ENCODE assay signal across 30 cellular contexts in genomic region chr16:87221633-87222032, GRCh38.
"Had no signal": no experiment of that assay in that cellular context is flagged by ENCODE, and none has a peak within 500 bp of the region (broad histone marks: within the 10 kb centered on the region; RNA-seq: fewer than 3 reads in every experiment).

No MANE protein-coding gene starts in this region.

- H3K79me2 ChIP-seq: parathyroid adenoma had no signal

- H3K4me3 Mint-ChIP-seq: naive thymus-derived CD8-positive, alpha-beta T cell; natural killer cell treated with Interleukin-12 subunit alpha and Interleukin-12 subunit beta and Interleukin-15 and Interleukin-18, amount 100 ng/mL, for 72 hours; nephron progenitor cell; neural crest cell; stimulated activated effector memory CD8-positive, alpha-beta T cell treated with anti-CD3 and anti-CD28 coated beads, Interleukin-12 subunit alpha, Interleukin-12 subunit beta, amount 100 ng/mL, for 72 hours; stimulated activated naive B cell treated with anti-CD40 and anti-IgM and Interleukin-4, amounts not matched to agents 10 μg/mL and 1 μg/mL and 100 μg/mL, for 72 hours; stimulated activated naive CD8-positive, alpha-beta T cell treated with anti-CD3 and anti-CD28 coated beads, Interleukin-15, Interleukin-2, amounts not matched to agents 100 ng/mL and 50 ng/mL, for 24 hours had no signal

- H3K4me2 ChIP-seq: smooth muscle cell had no signal

- H3K4me1 Mint-ChIP-seq: naive thymus-derived CD8-positive, alpha-beta T cell; nephron progenitor cell; neural crest cell; stimulated activated effector memory CD8-positive, alpha-beta T cell treated with anti-CD3 and anti-CD28 coated beads, Interleukin-12 subunit alpha, Interleukin-12 subunit beta, amount 100 ng/mL, for 72 hours; stimulated activated naive B cell treated with anti-CD40 and anti-IgM and Interleukin-4, amounts not matched to agents 10 μg/mL and 1 μg/mL and 100 μg/mL, for 72 hours had no signal

- H3K27ac Mint-ChIP-seq: naive thymus-derived CD8-positive, alpha-beta T cell; natural killer cell treated with Interleukin-12 subunit alpha and Interleukin-12 subunit beta and Interleukin-15 and Interleukin-18, amount 100 ng/mL, for 72 hours; nephron progenitor cell; progenitor cell of endocrine pancreas; stimulated activated effector memory CD8-positive, alpha-beta T cell treated with anti-CD3 and anti-CD28 coated beads, Interleukin-12 subunit alpha, Interleukin-12 subunit beta, amount 100 ng/mL, for 72 hours; stimulated activated naive B cell treated with anti-CD40 and anti-IgM and Interleukin-4, amounts not matched to agents 10 μg/mL and 1 μg/mL and 100 μg/mL, for 72 hours; stimulated activated naive CD8-positive, alpha-beta T cell treated with anti-CD3 and anti-CD28 coated beads, Interleukin-15, Interleukin-2, amounts not matched to agents 100 ng/mL and 50 ng/mL, for 24 hours had no signal

- H3K9me3 ChIP-seq: ovary, psoas muscle, spleen, stomach, thoracic aorta, thyroid gland, tibial nerve, upper lobe of left lung, vagina had no signal

- H2AFZ ChIP-seq: parathyroid adenoma had no signal

- DNase-seq: naive thymus-derived CD8-positive, alpha-beta T cell; nephron progenitor cell; occipital lobe; ovary; posterior cingulate gyrus; psoas muscle; right cardiac atrium; spleen; stimulated activated CD4-positive, alpha-beta T cell treated with anti-CD3 and anti-CD28 coated beads, Interleukin-12 subunit alpha, Interleukin-12 subunit beta, amount 100 ng/mL, for 4 hours; stimulated activated CD4-positive, alpha-beta T cell treated with anti-CD3 and anti-CD28 coated beads, Interleukin-2, amount 100 ng/mL, for 24 hours; stimulated activated CD4-positive, alpha-beta T cell treated with anti-CD3 and anti-CD28 coated beads, Interleukin-2, amount 100 ng/mL, for 48 hours; stimulated activated CD4-positive, alpha-beta T cell treated with anti-CD3 and anti-CD28 coated beads, Interleukin-4, amount 100 ng/mL, for 24 hours; stimulated activated naive B cell treated with anti-CD40 and anti-IgM and Interleukin-4, amounts not matched to agents 10 μg/mL and 1 μg/mL and 100 μg/mL, for 72 hours; stimulated activated naive CD4-positive, alpha-beta T cell treated with Interleukin-2 at 50 U/mL for 16 hours; stomach; thyroid gland; trophoblast cell; upper lobe of left lung had no signal

- H3K27ac ChIP-seq: ovary, parathyroid adenoma, psoas muscle, skin epidermis, spleen, stomach, thoracic aorta, thyroid gland, tibial nerve, upper lobe of left lung, vagina had no signal

- H3K9me3 Mint-ChIP-seq: natural killer cell treated with Interleukin-12 subunit alpha and Interleukin-12 subunit beta and Interleukin-15 and Interleukin-18, amount 100 ng/mL, for 72 hours; nephron progenitor cell; stimulated activated effector memory CD8-positive, alpha-beta T cell treated with anti-CD3 and anti-CD28 coated beads, Interleukin-12 subunit alpha, Interleukin-12 subunit beta, amount 100 ng/mL, for 72 hours; stimulated activated naive CD8-positive, alpha-beta T cell treated with anti-CD3 and anti-CD28 coated beads, Interleukin-15, Interleukin-2, amounts not matched to agents 100 ng/mL and 50 ng/mL, for 24 hours had no signal

- H3K36me3 Mint-ChIP-seq: naive thymus-derived CD8-positive, alpha-beta T cell; natural killer cell treated with Interleukin-12 subunit alpha and Interleukin-12 subunit beta and Interleukin-15 and Interleukin-18, amount 100 ng/mL, for 72 hours; stimulated activated effector memory CD8-positive, alpha-beta T cell treated with anti-CD3 and anti-CD28 coated beads, Interleukin-12 subunit alpha, Interleukin-12 subunit beta, amount 100 ng/mL, for 72 hours; stimulated activated naive B cell treated with anti-CD40 and anti-IgM and Interleukin-4, amounts not matched to agents 10 μg/mL and 1 μg/mL and 100 μg/mL, for 72 hours had no signal

- H3K4me3 ChIP-seq: ovary, psoas muscle, skin epidermis, smooth muscle cell, spleen, stomach, thoracic aorta, thyroid gland, tibial nerve, upper lobe of left lung, vagina had no signal

- H3K4me1 ChIP-seq: parathyroid adenoma, psoas muscle, spleen, stomach, thyroid gland, upper lobe of left lung, vagina had no signal

- ATAC-seq: naive thymus-derived CD8-positive, alpha-beta T cell; natural killer cell treated with Interleukin-12 subunit alpha and Interleukin-12 subunit beta and Interleukin-15 and Interleukin-18, amount 100 ng/mL, for 72 hours; psoas muscle; right cardiac atrium; sciatic nerve; stimulated activated effector memory CD8-positive, alpha-beta T cell treated with anti-CD3 and anti-CD28 coated beads, Interleukin-12 subunit alpha, Interleukin-12 subunit beta, amount 100 ng/mL, for 72 hours; stimulated activated naive B cell treated with anti-CD40 and anti-IgM and Interleukin-4, amounts not matched to agents 10 μg/mL and 1 μg/mL and 100 μg/mL, for 72 hours had no signal

- H3K36me3 ChIP-seq: ovary, spleen, stomach, thoracic aorta, thyroid gland, tibial nerve, upper lobe of left lung, vagina had no signal

- H3K9ac ChIP-seq: parathyroid adenoma had no signal

- H3K27me3 ChIP-seq: ovary, stomach, thyroid gland, tibial nerve, upper lobe of left lung, vagina had no signal

- H3K27me3 Mint-ChIP-seq: progenitor cell of endocrine pancreas; stimulated activated naive CD8-positive, alpha-beta T cell treated with anti-CD3 and anti-CD28 coated beads, Interleukin-15, Interleukin-2, amounts not matched to agents 100 ng/mL and 50 ng/mL, for 24 hours had no signal
